Comparison of ENCODE assay signal across 8 cellular contexts in the genomic region with DNA sequence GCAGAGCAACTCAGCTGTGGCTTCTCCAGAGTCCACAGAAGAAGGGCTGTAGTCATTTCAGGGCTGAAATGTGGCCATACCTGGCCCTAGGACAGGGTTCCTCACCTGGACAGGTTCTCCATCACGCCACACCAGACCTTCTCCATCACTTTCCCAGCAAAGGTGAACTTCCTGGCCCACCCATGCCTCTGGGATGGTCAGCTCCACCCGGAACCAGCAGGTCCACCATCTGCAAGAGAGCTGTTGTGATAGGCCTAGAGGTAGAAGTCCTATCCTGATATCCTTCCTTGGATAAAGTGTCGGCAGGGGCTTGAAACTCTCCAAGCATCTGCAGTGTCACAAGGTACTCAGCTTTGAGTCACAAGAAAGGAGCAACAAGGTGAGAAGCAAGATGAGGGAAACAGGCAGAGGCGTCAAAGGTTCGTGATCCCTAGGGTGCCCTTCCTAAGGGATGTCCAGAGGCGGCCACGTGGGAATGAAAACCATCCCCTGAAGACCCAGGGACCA. TPM values are rescaled to one million over a fixed set of nuclear protein-coding genes. Genes with fewer than 3 reads are reported as not detected.
DNase-seq lines count a peak whose midpoint lies in the region; ATAC-seq and TF ChIP-seq lines count a peak whose summit lies in the region.

No MANE protein-coding gene starts in this region.

- POLR2A ChIA-PET in naive thymus-derived CD8-positive, alpha-beta T cell (lab: Charles Lee) = interaction anchor here (0.8 to 6.3 kb wide), 24 partner anchors 9 to 318 kb away, joined by 3 to 166 read pairs (median 5); a partner anchor contains a TSS

- H3K36me3 ChIP-seq in KMS-11 (ENCODE audit: insufficient read depth) = no peaks in the 10 kb centered on the region

- H3K27me3 Mint-ChIP-seq in naive thymus-derived CD8-positive, alpha-beta T cell = no peaks in the 10 kb centered on the region

- H3K4me3 ChIP-seq in AG10803 (ENCODE audit: low read length) (peak overlapping the region; percentile 85), KMS-11 (IDR thresholded peaks at IDR 0.05; ENCODE audit: insufficient read depth, low read depth, low read length) (no peak overlapping the region), coronary artery (peak overlapping the region; percentile 94)

- H3K4me1 Mint-ChIP-seq in naive thymus-derived CD8-positive, alpha-beta T cell = peaks cover 8 to 25% (median 20%) of the 10 kb centered on the region in 4 donors

- peak overlapping the region; percentile 23; the same call in 1 of the 2 replicates for H3K4me2 ChIP-seq in KMS-11

- H2AFZ ChIP-seq in KMS-11 (ENCODE audit: low read depth) = peak overlapping the region; percentile 52; the same call in 1 of the 2 replicates

- H3K27ac ChIP-seq in KMS-11 = peak overlapping the region; percentile 93; the same call in 1 of the 2 replicates
- H3K27ac ChIP-seq in coronary artery = peak overlapping the region; percentile 90 to 99

- ATAC-seq in naive thymus-derived CD8-positive, alpha-beta T cell = no peak
- ATAC-seq in HG02798 (IDR thresholded peaks at IDR 0.05; ENCODE audit: poor library complexity, unreplicated experiment) (no peak), HG02973 (IDR thresholded peaks at IDR 0.05; ENCODE audit: unreplicated experiment) (no peak), HG03439 (IDR thresholded peaks at IDR 0.05; ENCODE audit: unreplicated experiment) (no peak)

- peak overlapping the region; percentile 53 to 94 (median 90) for H3K4me3 Mint-ChIP-seq in naive thymus-derived CD8-positive, alpha-beta T cell

- H3K27me3 ChIP-seq in KMS-11 (ENCODE audit: insufficient read depth, low read depth) = no peaks in the 10 kb centered on the region

- H3K9me3 Mint-ChIP-seq in naive thymus-derived CD8-positive, alpha-beta T cell = no peaks in the 10 kb centered on the region

- H3K4me1 ChIP-seq in KMS-11 (ENCODE audit: low read depth, poor library complexity, severe bottlenecking) = peaks cover 26% of the 10 kb centered on the region

- peaks cover 6% of the 10 kb centered on the region; the same call in 1 of the 2 replicates for H3K79me2 ChIP-seq in KMS-11 (ENCODE audit: insufficient read depth, low read depth)

- DNase-seq in AG10803 (ENCODE audit: low read depth) = no peak
- DNase-seq in coronary artery (ENCODE audit: low spot score) = no peak
- no peak for DNase-seq in naive thymus-derived CD8-positive, alpha-beta T cell
- DNase-seq in DMS 273 (lab: John Stamatoyannopoulos, UW; ENCODE audit: unreplicated experiment) = no peak

- peaks cover 0 to 52% (median 0%) of the 10 kb centered on the region in 3 donors for H3K36me3 Mint-ChIP-seq in naive thymus-derived CD8-positive, alpha-beta T cell

- H3K27ac Mint-ChIP-seq in naive thymus-derived CD8-positive, alpha-beta T cell = peak overlapping the region; percentile 64 to 96 (median 95)

- no peaks in the 10 kb centered on the region for H4K20me1 ChIP-seq in KMS-11 (ENCODE audit: insufficient read depth)

- TF ChIP-seq CTCF in AG10803 (conservative IDR thresholded peaks at IDR 0.05; ENCODE audit: low read length) (no peak), KMS-11 (conservative IDR thresholded peaks at IDR 0.05; ENCODE audit: low read depth, low read length) (peak; percentile 68; the same call in 1 of the 2 replicates), coronary artery (IDR thresholded peaks at IDR 0.05) (no peak)

- H3K9ac ChIP-seq in KMS-11 = peak overlapping the region; percentile 84; the same call in 1 of the 2 replicates

RNA-seq across cellular contexts. Expression of a gene that starts 0.9 kb away (rescaled TPM):
- total RNA-seq in naive thymus-derived CD8-positive, alpha-beta T cell = 100 to 1,000 TPM; 369 to 370 TPM
- polyA plus RNA-seq in naive thymus-derived CD8-positive, alpha-beta T cell = 10 to 100 TPM; 20.4 to 29.8 (median 28.7) TPM

RNA-seq across cellular contexts. Expression of a gene that starts 20.6 kb away (rescaled TPM):
- 1 to 10 TPM; 6.1 to 9.2 TPM for total RNA-seq in naive thymus-derived CD8-positive, alpha-beta T cell
- 1 to 10 TPM; 2.1 to 3.5 (median 2.2) TPM for polyA plus RNA-seq in naive thymus-derived CD8-positive, alpha-beta T cell

RNA-seq across cellular contexts. Expression of a gene that starts 31.6 kb away (rescaled TPM):
- total RNA-seq in naive thymus-derived CD8-positive, alpha-beta T cell = 10 to 100 TPM; 22.0 to 24.0 TPM
- 10 to 100 TPM; 27.2 to 42.5 (median 40.8) TPM for polyA plus RNA-seq in naive thymus-derived CD8-positive, alpha-beta T cell
